Comparison of ENCODE assay signal across 9 cellular contexts in genomic region chr2:8457620-8458255, GRCh38.
A peak's percentile ranks its signal among the peaks of the same experiment; 100 is the strongest.
DNase-seq lines count a peak whose midpoint lies in the region; ATAC-seq and TF ChIP-seq lines count a peak whose summit lies in the region.
"Had no signal": no experiment of that assay in that cellular context is flagged by ENCODE, and none has a peak within 500 bp of the region (broad histone marks: within the 10 kb centered on the region; RNA-seq: fewer than 3 reads in every experiment).

No MANE protein-coding gene starts in this region.

- H3K9me3 Mint-ChIP-seq in central memory CD8-positive, alpha-beta T cell = no peaks in the 10 kb centered on the region
- no peaks in the 10 kb centered on the region for H3K9me3 Mint-ChIP-seq in osteocyte (ENCODE audit: unreplicated experiment)

- peak overlapping the region; percentile 75 for H3K4me3 Mint-ChIP-seq in central memory CD8-positive, alpha-beta T cell
- H3K4me3 Mint-ChIP-seq in osteocyte (ENCODE audit: unreplicated experiment) = no peak overlapping the region

- no peak for TF ChIP-seq CTCF in osteocyte (IDR thresholded peaks at IDR 0.05)

- no peaks in the 10 kb centered on the region for H3K27me3 Mint-ChIP-seq in central memory CD8-positive, alpha-beta T cell
- no peaks in the 10 kb centered on the region for H3K27me3 Mint-ChIP-seq in osteocyte (ENCODE audit: unreplicated experiment)

- no peaks in the 10 kb centered on the region for H3K36me3 Mint-ChIP-seq in central memory CD8-positive, alpha-beta T cell (ENCODE audit: insufficient read depth)
- no peaks in the 10 kb centered on the region for H3K36me3 Mint-ChIP-seq in osteocyte (ENCODE audit: unreplicated experiment)

- intact Hi-C loops in sciatic nerve (cut with DNase I) = no loop called here

- peaks cover 30% of the 10 kb centered on the region for H3K4me1 Mint-ChIP-seq in central memory CD8-positive, alpha-beta T cell
- H3K4me1 Mint-ChIP-seq in osteocyte (ENCODE audit: unreplicated experiment) = no peaks in the 10 kb centered on the region

- ATAC-seq in central memory CD8-positive, alpha-beta T cell (replicated peaks; ENCODE audit: extremely low read depth, poor library complexity, severe bottlenecking) = peak; percentile 22
- ATAC-seq in sciatic nerve = no peak

- peak; percentile 34 for DNase-seq in NCI-H1092 treated with DMSO at 0.1 percent for 48 hours (lab: John Stamatoyannopoulos, UW)
- no peak for DNase-seq in NCI-H1092 (lab: John Stamatoyannopoulos, UW)
- DNase-seq in NCI-H345 treated with DMSO at 0.1 percent for 48 hours (lab: John Stamatoyannopoulos, UW; ENCODE audit: unreplicated experiment) = peak; percentile 57
- DNase-seq in central memory CD8-positive, alpha-beta T cell (ENCODE audit: low spot score in 2 of 2) = no peak
- DNase-seq in sciatic nerve (ENCODE audit: low spot score) = peak; percentile 54
- no peak for DNase-seq in osteocyte (ENCODE audit: extremely low spot score, unreplicated experiment)
- no peak for DNase-seq in activated CD8-positive, alpha-beta memory T cell treated with anti-CD3 and anti-CD28 coated beads, Interleukin-2, amount 50 U/mL, for 48 hours
- DNase-seq in activated CD4-positive, alpha-beta T cell treated with anti-CD3 and anti-CD28 coated beads, Interleukin-2, amount 50 U/mL, for 1 hour = no peak
- DNase-seq: stimulated activated CD4-positive, alpha-beta T cell treated with anti-CD3 and anti-CD28 coated beads, Interleukin-1b, Interleukin-23, amount 100 ng/mL, for 48 hours had no signal

- H3K27ac Mint-ChIP-seq in central memory CD8-positive, alpha-beta T cell (ENCODE audit: low read depth) = peak overlapping the region; percentile 78
- H3K27ac Mint-ChIP-seq in osteocyte (ENCODE audit: unreplicated experiment) = no peak overlapping the region

Comparison
In these comparisons a context has a peak if more than half of its experiments do, and no peak if none do; other contexts are left out.
1. DNase-seq: peak in NCI-H1092 treated with DMSO at 0.1 percent for 48 hours (single experiment), NCI-H345 treated with DMSO at 0.1 percent for 48 hours (single experiment) and sciatic nerve (single experiment); none in NCI-H1092 (single experiment), central memory CD8-positive, alpha-beta T cell (0 of 2), osteocyte (single experiment), activated CD8-positive, alpha-beta memory T cell treated with anti-CD3 and anti-CD28 coated beads, Interleukin-2, amount 50 U/mL, for 48 hours (single experiment) and activated CD4-positive, alpha-beta T cell treated with anti-CD3 and anti-CD28 coated beads, Interleukin-2, amount 50 U/mL, for 1 hour (single experiment).